1 cellular context compared by ENCODE assay signal in the genomic region with DNA sequence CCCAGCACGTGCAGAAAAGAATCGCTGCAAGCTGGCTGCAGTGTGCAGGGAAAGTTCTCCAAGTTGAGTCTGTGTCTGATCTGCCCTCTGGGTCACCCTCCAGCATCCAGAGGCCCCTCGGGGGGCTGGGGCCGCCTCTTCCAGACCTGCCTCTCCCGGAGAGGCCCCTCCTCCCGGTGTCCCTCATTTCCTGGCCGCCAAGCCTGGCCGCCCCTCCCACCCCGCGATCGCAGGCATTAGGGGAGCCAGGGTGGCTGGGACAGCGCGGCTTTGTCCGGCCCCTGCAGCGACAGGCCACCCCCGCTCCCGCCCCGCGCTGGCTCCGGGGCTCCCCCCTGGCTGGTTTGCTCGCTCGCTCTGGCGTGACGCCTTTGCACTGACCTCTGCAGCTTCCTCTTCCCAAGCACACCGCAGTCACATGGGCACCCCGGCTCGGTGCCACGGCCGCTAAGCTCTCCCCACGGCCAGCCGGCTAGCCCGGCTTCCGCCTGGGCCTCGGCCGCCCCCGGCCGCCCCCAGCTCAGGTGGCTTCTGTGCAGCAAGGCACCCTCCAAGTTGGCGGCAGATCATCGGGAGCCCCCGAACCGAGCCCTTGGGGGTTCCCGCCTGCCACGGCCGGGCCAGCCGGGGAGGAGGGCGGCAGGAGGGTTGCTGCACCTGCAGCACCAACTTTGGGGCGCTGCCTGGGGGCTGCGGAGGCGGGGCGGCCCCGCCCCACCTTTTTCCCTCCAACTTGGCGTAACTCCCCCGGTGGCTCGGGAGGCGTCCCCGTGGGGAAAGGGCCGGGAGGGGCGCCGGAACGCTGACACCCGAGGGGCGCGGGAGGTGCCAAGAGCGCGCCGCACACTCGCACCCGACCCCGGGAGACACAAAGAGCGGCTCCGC.
TF ChIP-seq lines count a peak whose summit lies in the region.

No MANE protein-coding gene starts in this region.

TF ChIP-seq in HepG2, 621 proteins besides CTCF, POLR2A, EP300 and RAD21 (continued from another document and continues in another):
- TF ChIP-seq, protein P1, sequence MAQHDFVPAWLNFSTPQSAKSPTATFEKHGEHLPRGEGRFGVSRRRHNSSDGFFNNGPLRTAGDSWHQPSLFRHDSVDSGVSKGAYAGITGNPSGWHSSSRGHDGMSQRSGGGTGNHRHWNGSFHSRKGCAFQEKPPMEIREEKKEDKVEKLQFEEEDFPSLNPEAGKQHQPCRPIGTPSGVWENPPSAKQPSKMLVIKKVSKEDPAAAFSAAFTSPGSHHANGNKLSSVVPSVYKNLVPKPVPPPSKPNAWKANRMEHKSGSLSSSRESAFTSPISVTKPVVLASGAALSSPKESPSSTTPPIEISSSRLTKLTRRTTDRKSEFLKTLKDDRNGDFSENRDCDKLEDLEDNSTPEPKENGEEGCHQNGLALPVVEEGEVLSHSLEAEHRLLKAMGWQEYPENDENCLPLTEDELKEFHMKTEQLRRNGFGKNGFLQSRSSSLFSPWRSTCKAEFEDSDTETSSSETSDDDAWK (CRISPR knock-in tag; IDR thresholded peaks at IDR 0.05), result no peak
- TF ChIP-seq ZBTB3 (CRISPR knock-in tag; IDR thresholded peaks at IDR 0.05; ENCODE audit: borderline replicate concordance, low read depth), result 0 out of 2 replicates have a peak, but pooled peaks have one; percentile 53
- peak; percentile 79 for TF ChIP-seq ERF (CRISPR knock-in tag; IDR thresholded peaks at IDR 0.05)
- 0 out of 2 replicates have a peak, but pooled peaks have one; percentile 43 for TF ChIP-seq IRF2 (CRISPR knock-in tag; IDR thresholded peaks at IDR 0.05)
- TF ChIP-seq ZNF556 (CRISPR knock-in tag; IDR thresholded peaks at IDR 0.05; ENCODE audit: borderline replicate concordance), result peak; percentile 80
- TF ChIP-seq, protein P2, sequence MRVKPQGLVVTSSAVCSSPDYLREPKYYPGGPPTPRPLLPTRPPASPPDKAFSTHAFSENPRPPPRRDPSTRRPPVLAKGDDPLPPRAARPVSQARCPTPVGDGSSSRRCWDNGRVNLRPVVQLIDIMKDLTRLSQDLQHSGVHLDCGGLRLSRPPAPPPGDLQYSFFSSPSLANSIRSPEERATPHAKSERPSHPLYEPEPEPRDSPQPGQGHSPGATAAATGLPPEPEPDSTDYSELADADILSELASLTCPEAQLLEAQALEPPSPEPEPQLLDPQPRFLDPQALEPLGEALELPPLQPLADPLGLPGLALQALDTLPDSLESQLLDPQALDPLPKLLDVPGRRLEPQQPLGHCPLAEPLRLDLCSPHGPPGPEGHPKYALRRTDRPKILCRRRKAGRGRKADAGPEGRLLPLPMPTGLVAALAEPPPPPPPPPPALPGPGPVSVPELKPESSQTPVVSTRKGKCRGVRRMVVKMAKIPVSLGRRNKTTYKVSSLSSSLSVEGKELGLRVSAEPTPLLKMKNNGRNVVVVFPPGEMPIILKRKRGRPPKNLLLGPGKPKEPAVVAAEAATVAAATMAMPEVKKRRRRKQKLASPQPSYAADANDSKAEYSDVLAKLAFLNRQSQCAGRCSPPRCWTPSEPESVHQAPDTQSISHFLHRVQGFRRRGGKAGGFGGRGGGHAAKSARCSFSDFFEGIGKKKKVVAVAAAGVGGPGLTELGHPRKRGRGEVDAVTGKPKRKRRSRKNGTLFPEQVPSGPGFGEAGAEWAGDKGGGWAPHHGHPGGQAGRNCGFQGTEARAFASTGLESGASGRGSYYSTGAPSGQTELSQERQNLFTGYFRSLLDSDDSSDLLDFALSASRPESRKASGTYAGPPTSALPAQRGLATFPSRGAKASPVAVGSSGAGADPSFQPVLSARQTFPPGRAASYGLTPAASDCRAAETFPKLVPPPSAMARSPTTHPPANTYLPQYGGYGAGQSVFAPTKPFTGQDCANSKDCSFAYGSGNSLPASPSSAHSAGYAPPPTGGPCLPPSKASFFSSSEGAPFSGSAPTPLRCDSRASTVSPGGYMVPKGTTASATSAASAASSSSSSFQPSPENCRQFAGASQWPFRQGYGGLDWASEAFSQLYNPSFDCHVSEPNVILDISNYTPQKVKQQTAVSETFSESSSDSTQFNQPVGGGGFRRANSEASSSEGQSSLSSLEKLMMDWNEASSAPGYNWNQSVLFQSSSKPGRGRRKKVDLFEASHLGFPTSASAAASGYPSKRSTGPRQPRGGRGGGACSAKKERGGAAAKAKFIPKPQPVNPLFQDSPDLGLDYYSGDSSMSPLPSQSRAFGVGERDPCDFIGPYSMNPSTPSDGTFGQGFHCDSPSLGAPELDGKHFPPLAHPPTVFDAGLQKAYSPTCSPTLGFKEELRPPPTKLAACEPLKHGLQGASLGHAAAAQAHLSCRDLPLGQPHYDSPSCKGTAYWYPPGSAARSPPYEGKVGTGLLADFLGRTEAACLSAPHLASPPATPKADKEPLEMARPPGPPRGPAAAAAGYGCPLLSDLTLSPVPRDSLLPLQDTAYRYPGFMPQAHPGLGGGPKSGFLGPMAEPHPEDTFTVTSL (CRISPR knock-in tag; IDR thresholded peaks at IDR 0.05; ENCODE audit: borderline replicate concordance), result peak; percentile 53
- TF ChIP-seq SMAD3 (CRISPR knock-in tag; IDR thresholded peaks at IDR 0.05), result no peak
- TF ChIP-seq HOXA9 (CRISPR knock-in tag; IDR thresholded peaks at IDR 0.05; ENCODE audit: borderline replicate concordance), result no peak
- TF ChIP-seq, protein P3, sequence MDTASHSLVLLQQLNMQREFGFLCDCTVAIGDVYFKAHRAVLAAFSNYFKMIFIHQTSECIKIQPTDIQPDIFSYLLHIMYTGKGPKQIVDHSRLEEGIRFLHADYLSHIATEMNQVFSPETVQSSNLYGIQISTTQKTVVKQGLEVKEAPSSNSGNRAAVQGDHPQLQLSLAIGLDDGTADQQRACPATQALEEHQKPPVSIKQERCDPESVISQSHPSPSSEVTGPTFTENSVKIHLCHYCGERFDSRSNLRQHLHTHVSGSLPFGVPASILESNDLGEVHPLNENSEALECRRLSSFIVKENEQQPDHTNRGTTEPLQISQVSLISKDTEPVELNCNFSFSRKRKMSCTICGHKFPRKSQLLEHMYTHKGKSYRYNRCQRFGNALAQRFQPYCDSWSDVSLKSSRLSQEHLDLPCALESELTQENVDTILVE (CRISPR knock-in tag; IDR thresholded peaks at IDR 0.05), result 0 out of 2 replicates have a peak, but pooled peaks have one; percentile 54
- TF ChIP-seq, protein P4, sequence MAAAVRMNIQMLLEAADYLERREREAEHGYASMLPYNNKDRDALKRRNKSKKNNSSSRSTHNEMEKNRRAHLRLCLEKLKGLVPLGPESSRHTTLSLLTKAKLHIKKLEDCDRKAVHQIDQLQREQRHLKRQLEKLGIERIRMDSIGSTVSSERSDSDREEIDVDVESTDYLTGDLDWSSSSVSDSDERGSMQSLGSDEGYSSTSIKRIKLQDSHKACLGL (CRISPR knock-in tag; IDR thresholded peaks at IDR 0.05), result peak; percentile 83
- TF ChIP-seq ZNF224 (CRISPR knock-in tag; IDR thresholded peaks at IDR 0.05), result peak; percentile 68; the same call in 1 of the 2 replicates
- TF ChIP-seq, protein P5, sequence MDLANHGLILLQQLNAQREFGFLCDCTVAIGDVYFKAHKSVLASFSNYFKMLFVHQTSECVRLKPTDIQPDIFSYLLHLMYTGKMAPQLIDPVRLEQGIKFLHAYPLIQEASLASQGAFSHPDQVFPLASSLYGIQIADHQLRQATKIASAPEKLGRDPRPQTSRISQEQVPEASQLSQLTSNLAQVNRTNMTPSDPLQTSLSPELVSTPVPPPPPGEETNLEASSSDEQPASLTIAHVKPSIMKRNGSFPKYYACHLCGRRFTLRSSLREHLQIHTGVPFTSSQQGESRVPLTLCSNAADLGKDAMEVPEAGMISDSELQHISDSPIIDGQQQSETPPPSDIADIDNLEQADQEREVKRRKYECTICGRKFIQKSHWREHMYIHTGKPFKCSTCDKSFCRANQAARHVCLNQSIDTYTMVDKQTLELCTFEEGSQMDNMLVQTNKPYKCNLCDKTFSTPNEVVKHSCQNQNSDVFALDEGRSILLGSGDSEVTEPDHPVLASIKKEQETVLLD (CRISPR knock-in tag; IDR thresholded peaks at IDR 0.05; ENCODE audit: low read depth), result peak; percentile 70; the same call in 1 of the 2 replicates
- no peak for TF ChIP-seq ZNF24 (IDR thresholded peaks at IDR 0.05)
- TF ChIP-seq ZFP37 (CRISPR knock-in tag; IDR thresholded peaks at IDR 0.05; ENCODE audit: borderline replicate concordance), result peak; percentile 89; the same call in 1 of the 2 replicates
- no peak for TF ChIP-seq SUZ12 (IDR thresholded peaks at IDR 0.05; ENCODE audit: low read depth, low read length)
- peak; percentile 83 for TF ChIP-seq HDAC1 (CRISPR knock-in tag; IDR thresholded peaks at IDR 0.05)
- peak; percentile 70; the same call in 1 of the 2 replicates for TF ChIP-seq ZNF264 (CRISPR knock-in tag; IDR thresholded peaks at IDR 0.05)
- TF ChIP-seq, protein P6, sequence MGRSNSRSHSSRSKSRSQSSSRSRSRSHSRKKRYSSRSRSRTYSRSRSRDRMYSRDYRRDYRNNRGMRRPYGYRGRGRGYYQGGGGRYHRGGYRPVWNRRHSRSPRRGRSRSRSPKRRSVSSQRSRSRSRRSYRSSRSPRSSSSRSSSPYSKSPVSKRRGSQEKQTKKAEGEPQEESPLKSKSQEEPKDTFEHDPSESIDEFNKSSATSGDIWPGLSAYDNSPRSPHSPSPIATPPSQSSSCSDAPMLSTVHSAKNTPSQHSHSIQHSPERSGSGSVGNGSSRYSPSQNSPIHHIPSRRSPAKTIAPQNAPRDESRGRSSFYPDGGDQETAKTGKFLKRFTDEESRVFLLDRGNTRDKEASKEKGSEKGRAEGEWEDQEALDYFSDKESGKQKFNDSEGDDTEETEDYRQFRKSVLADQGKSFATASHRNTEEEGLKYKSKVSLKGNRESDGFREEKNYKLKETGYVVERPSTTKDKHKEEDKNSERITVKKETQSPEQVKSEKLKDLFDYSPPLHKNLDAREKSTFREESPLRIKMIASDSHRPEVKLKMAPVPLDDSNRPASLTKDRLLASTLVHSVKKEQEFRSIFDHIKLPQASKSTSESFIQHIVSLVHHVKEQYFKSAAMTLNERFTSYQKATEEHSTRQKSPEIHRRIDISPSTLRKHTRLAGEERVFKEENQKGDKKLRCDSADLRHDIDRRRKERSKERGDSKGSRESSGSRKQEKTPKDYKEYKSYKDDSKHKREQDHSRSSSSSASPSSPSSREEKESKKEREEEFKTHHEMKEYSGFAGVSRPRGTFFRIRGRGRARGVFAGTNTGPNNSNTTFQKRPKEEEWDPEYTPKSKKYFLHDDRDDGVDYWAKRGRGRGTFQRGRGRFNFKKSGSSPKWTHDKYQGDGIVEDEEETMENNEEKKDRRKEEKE (IDR thresholded peaks at IDR 0.05), result no peak
- TF ChIP-seq, protein P7, sequence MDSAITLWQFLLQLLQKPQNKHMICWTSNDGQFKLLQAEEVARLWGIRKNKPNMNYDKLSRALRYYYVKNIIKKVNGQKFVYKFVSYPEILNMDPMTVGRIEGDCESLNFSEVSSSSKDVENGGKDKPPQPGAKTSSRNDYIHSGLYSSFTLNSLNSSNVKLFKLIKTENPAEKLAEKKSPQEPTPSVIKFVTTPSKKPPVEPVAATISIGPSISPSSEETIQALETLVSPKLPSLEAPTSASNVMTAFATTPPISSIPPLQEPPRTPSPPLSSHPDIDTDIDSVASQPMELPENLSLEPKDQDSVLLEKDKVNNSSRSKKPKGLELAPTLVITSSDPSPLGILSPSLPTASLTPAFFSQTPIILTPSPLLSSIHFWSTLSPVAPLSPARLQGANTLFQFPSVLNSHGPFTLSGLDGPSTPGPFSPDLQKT (CRISPR knock-in tag; IDR thresholded peaks at IDR 0.05; ENCODE audit: borderline replicate concordance), result no peak
- TF ChIP-seq ZNF101 (CRISPR knock-in tag; IDR thresholded peaks at IDR 0.05; ENCODE audit: borderline replicate concordance, low read depth), result peak; percentile 60; the same call in 1 of the 2 replicates
- TF ChIP-seq, protein P8, sequence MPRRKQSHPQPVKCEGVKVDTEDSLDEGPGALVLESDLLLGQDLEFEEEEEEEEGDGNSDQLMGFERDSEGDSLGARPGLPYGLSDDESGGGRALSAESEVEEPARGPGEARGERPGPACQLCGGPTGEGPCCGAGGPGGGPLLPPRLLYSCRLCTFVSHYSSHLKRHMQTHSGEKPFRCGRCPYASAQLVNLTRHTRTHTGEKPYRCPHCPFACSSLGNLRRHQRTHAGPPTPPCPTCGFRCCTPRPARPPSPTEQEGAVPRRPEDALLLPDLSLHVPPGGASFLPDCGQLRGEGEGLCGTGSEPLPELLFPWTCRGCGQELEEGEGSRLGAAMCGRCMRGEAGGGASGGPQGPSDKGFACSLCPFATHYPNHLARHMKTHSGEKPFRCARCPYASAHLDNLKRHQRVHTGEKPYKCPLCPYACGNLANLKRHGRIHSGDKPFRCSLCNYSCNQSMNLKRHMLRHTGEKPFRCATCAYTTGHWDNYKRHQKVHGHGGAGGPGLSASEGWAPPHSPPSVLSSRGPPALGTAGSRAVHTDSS (CRISPR knock-in tag; conservative IDR thresholded peaks at IDR 0.05), result no peak
- TF ChIP-seq, protein P9, sequence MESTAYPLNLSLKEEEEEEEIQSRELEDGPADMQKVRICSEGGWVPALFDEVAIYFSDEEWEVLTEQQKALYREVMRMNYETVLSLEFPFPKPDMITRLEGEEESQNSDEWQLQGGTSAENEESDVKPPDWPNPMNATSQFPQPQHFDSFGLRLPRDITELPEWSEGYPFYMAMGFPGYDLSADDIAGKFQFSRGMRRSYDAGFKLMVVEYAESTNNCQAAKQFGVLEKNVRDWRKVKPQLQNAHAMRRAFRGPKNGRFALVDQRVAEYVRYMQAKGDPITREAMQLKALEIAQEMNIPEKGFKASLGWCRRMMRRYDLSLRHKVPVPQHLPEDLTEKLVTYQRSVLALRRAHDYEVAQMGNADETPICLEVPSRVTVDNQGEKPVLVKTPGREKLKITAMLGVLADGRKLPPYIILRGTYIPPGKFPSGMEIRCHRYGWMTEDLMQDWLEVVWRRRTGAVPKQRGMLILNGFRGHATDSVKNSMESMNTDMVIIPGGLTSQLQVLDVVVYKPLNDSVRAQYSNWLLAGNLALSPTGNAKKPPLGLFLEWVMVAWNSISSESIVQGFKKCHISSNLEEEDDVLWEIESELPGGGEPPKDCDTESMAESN (CRISPR knock-in tag; conservative IDR thresholded peaks at IDR 0.05), result peak; percentile 82
- TF ChIP-seq, protein P10, sequence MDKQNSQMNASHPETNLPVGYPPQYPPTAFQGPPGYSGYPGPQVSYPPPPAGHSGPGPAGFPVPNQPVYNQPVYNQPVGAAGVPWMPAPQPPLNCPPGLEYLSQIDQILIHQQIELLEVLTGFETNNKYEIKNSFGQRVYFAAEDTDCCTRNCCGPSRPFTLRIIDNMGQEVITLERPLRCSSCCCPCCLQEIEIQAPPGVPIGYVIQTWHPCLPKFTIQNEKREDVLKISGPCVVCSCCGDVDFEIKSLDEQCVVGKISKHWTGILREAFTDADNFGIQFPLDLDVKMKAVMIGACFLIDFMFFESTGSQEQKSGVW (CRISPR knock-in tag; IDR thresholded peaks at IDR 0.05; ENCODE audit: borderline replicate concordance), result no peak
